In the genomic region with DNA sequence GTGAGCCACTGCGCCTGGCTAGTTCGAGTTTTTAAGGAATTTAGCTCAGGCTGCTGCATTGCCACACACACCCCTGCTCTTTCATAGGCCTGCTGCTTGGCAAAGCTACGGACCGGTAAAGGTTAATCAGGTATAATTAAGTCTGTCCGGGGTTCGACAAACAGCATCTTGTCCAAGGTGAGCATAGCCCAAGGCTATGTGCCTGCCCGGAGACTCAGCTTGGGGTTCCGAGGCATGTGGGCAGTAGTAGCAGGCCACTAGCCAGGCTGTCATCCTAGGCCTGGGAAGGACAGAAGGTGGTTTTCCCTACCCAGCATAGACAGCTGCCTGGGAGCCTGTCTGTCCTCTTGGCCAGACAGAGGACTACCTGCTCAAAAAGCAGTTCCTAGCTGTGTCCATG, we compare ENCODE assay signal across 20 cellular contexts. TPM values are rescaled to one million over a fixed set of nuclear protein-coding genes. Genes with fewer than 3 reads are reported as not detected.
DNase-seq lines count a peak whose midpoint lies in the region; ATAC-seq and TF ChIP-seq lines count a peak whose summit lies in the region.
"Had no signal": no experiment of that assay in that cellular context is flagged by ENCODE, and none has a peak within 500 bp of the region (broad histone marks: within the 10 kb centered on the region; RNA-seq: fewer than 3 reads in every experiment).

No MANE protein-coding gene starts in this region.

- H3K9me3 Mint-ChIP-seq in central memory CD8-positive, alpha-beta T cell = no peaks in the 10 kb centered on the region
- H3K9me3 Mint-ChIP-seq: HFFc6 had no signal

- WGBS in neuronal stem cell (ENCODE audit: extremely low coverage in 2 of 2, insufficient read length in 2 of 2, insufficient replicate concordance in 1 of 2), 2 donors = no CpG with 5 or more reads among the region's 8 CpGs

- no peak overlapping the region for H3K18ac ChIP-seq in neuronal stem cell (ENCODE audit: low read length)

- peak overlapping the region; percentile 8 for H3K27ac Mint-ChIP-seq in central memory CD8-positive, alpha-beta T cell (ENCODE audit: low read depth)
- H3K27ac Mint-ChIP-seq: CD4-positive, alpha-beta memory T cell; HFFc6 had no signal

- no peak overlapping the region for H3K4me3 Mint-ChIP-seq in central memory CD8-positive, alpha-beta T cell
- H3K4me3 Mint-ChIP-seq: HFFc6 had no signal

- H3K36me3 ChIP-seq in neuronal stem cell (replicated peaks in 1 of 2; ENCODE audit: control insufficient read depth in 2 of 2, insufficient read depth in 2 of 2, low read length in 2 of 2) (peaks cover 2 to 26% of the 10 kb centered on the region in 2 donors), WERI-Rb-1 (peaks cover 23% of the 10 kb centered on the region)

- H2BK120ac ChIP-seq in neuronal stem cell (ENCODE audit: low read depth, low read length) = no peak overlapping the region

- no peak overlapping the region for H2BK15ac ChIP-seq in neuronal stem cell (ENCODE audit: low read length)

- peaks cover 21 to 29% of the 10 kb centered on the region in 2 donors for H3K4me1 ChIP-seq in neuronal stem cell (ENCODE audit: control insufficient read depth in 2 of 2, insufficient read depth in 1 of 2, low read depth in 1 of 2, low read length in 2 of 2)

- ATAC-seq in central memory CD8-positive, alpha-beta T cell (replicated peaks; ENCODE audit: extremely low read depth, poor library complexity, severe bottlenecking) = no peak
- ATAC-seq: A549 had no signal

- H3K14ac ChIP-seq in neuronal stem cell (ENCODE audit: low read length) = no peak overlapping the region

- H3K27me3 ChIP-seq in neuronal stem cell (ENCODE audit: control insufficient read depth in 3 of 3, insufficient read depth in 3 of 3, low read depth in 1 of 3, low read length in 3 of 3) (no peaks in the 10 kb centered on the region), WERI-Rb-1 (ENCODE audit: insufficient read depth, low read depth, severe bottlenecking) (no peaks in the 10 kb centered on the region)

- H2BK12ac ChIP-seq in neuronal stem cell (ENCODE audit: low read length) = no peak overlapping the region

- H3K23ac ChIP-seq in neuronal stem cell (ENCODE audit: low read depth, low read length, poor library complexity) = no peak overlapping the region

- TF ChIP-seq CTCF in RWPE1 (conservative IDR thresholded peaks at IDR 0.05; ENCODE audit: low read depth) (no peak), WERI-Rb-1 (IDR thresholded peaks at IDR 0.05; ENCODE audit: low read depth, low read length) (no peak)

- 0 out of 2 replicates have a peak overlapping the region, but pooled peaks have one; percentile 21 for H3K27ac ChIP-seq in RWPE1
- no peak overlapping the region for H3K27ac ChIP-seq in neuronal stem cell (replicated peaks; ENCODE audit: low read length)
- no peak overlapping the region for H3K27ac ChIP-seq in WERI-Rb-1
- H3K27ac ChIP-seq: A549 had no signal

- H2AFZ ChIP-seq in neuronal stem cell (ENCODE audit: low read length) = no peak overlapping the region

- DNase-seq in RWPE1 (ENCODE audit: low spot score) (no peak), neuronal stem cell (ENCODE audit: low spot score) (no peak), AG20443 (ENCODE audit: low spot score) (no peak), activated gamma-delta T cell (lab: John Stamatoyannopoulos, UW) (no peak), WERI-Rb-1 (no peak)
- no peak for DNase-seq in central memory CD8-positive, alpha-beta T cell (ENCODE audit: low spot score in 2 of 2)
- no peak for DNase-seq in stimulated activated CD4-positive, alpha-beta T cell treated with anti-CD3 and anti-CD28 coated beads, Interleukin-4, amount 100 ng/mL, for 24 hours
- DNase-seq: 8988T; ACHN; C1 segment of cervical spinal cord; Calu3; CD4-positive, alpha-beta memory T cell; COR-L47; DMS53; DMS79 treated with DMSO at 0.1 percent for 48 hours; GF-D8; GOT3; HFFc6 had no signal

- no peaks in the 10 kb centered on the region for H3K27me3 Mint-ChIP-seq in central memory CD8-positive, alpha-beta T cell
- H3K27me3 Mint-ChIP-seq: CD4-positive, alpha-beta memory T cell had no signal

- H3K9me3 ChIP-seq in neuronal stem cell (replicated peaks in 1 of 2; ENCODE audit: control insufficient read depth in 2 of 2, insufficient read depth in 1 of 2, low read depth in 1 of 2, low read length in 2 of 2) (no peaks in the 10 kb centered on the region), WERI-Rb-1 (ENCODE audit: severe bottlenecking) (no peaks in the 10 kb centered on the region)
- H3K9me3 ChIP-seq: A549, HAP-1 had no signal

- H4K8ac ChIP-seq in neuronal stem cell (ENCODE audit: low read depth, low read length) = no peak overlapping the region

- peak overlapping the region; percentile 3 for H2BK5ac ChIP-seq in neuronal stem cell (ENCODE audit: low read length)

- no peak overlapping the region for H2AK5ac ChIP-seq in neuronal stem cell (ENCODE audit: low read depth, low read length)

- H3K4me3 ChIP-seq in neuronal stem cell (ENCODE audit: low read length in 2 of 2) (no peak overlapping the region), WERI-Rb-1 (ENCODE audit: low read depth, low read length) (no peak overlapping the region)
- H3K4me3 ChIP-seq: A549, HAP-1 had no signal

- H3K36me3 Mint-ChIP-seq in central memory CD8-positive, alpha-beta T cell (ENCODE audit: insufficient read depth) = peaks cover 10% of the 10 kb centered on the region

- H4K91ac ChIP-seq in neuronal stem cell (ENCODE audit: low read depth, low read length, poor library complexity) = no peak overlapping the region

- POLR2A ChIA-PET in RWPE1 (lab: Yijun Ruan, JAX; ENCODE audit: low non-redundant PET) = no interaction called here

- peaks cover 25% of the 10 kb centered on the region for H3K4me1 Mint-ChIP-seq in central memory CD8-positive, alpha-beta T cell

- H3K9ac ChIP-seq in neuronal stem cell (ENCODE audit: low read depth, low read length, poor library complexity) = no peak overlapping the region

- CTCF ChIA-PET in RWPE1 (lab: Yijun Ruan, JAX) = no interaction called here

- peaks cover 1% of the 10 kb centered on the region for H3K79me1 ChIP-seq in neuronal stem cell (ENCODE audit: low read depth, low read length)

- H3K4ac ChIP-seq in neuronal stem cell (ENCODE audit: low read length) = no peak overlapping the region

- no peak overlapping the region for H3K4me2 ChIP-seq in neuronal stem cell (ENCODE audit: insufficient read depth, low read length, poor library complexity, severe bottlenecking)
- H3K4me2 ChIP-seq: A549 had no signal

RNA-seq across cellular contexts. Expression of gene P4HTM, which starts 6.6 kb away (rescaled TPM):
- 29.0 TPM for polyA plus RNA-seq in neuronal stem cell (2013, experiment 1 of 2)
- 25.5 TPM for polyA plus RNA-seq in neuronal stem cell (2013, experiment 2 of 2)

RNA-seq across cellular contexts. Expression of gene WDR6, which starts 10.6 kb away (rescaled TPM):
- 80.4 TPM for polyA plus RNA-seq in neuronal stem cell (2013, experiment 1 of 2)
- 80.3 TPM for polyA plus RNA-seq in neuronal stem cell (2013, experiment 2 of 2)

RNA-seq across cellular contexts. Expression of gene DALRD3, which starts 21.7 kb away (rescaled TPM):
- polyA plus RNA-seq in neuronal stem cell (2013, experiment 1 of 2) = 39.9 TPM
- 41.4 TPM for polyA plus RNA-seq in neuronal stem cell (2013, experiment 2 of 2)

RNA-seq across cellular contexts. Expression of gene NDUFAF3, which starts 25.3 kb away (rescaled TPM):
- 57.2 TPM for polyA plus RNA-seq in neuronal stem cell (2013, experiment 1 of 2)
- polyA plus RNA-seq in neuronal stem cell (2013, experiment 2 of 2) = 56.0 TPM

RNA-seq across cellular contexts. Expression of gene IMPDH2, which starts 32.6 kb away (rescaled TPM):
- polyA plus RNA-seq in neuronal stem cell (2013, experiment 1 of 2) = 290 TPM
- polyA plus RNA-seq in neuronal stem cell (2013, experiment 2 of 2) = 282 TPM
